8 cellular contexts compared by ENCODE assay signal in genomic region chr1:108560143-108560429, GRCh38. TPM values are rescaled to one million over a fixed set of nuclear protein-coding genes. Genes with fewer than 3 reads are reported as not detected.
DNase-seq lines count a peak whose midpoint lies in the region; ATAC-seq, FAIRE-seq and TF ChIP-seq lines count a peak whose summit lies in the region.

No MANE protein-coding gene starts in this region.

- DNase-seq in CD4-positive, alpha-beta T cell = no peak
- DNase-seq in chondrocyte (ENCODE audit: low spot score) = no peak
- no peak for DNase-seq in CD1c-positive myeloid dendritic cell (ENCODE audit: extremely low spot score)
- no peak for DNase-seq in NCI-H2029 treated with DMSO at 0.1 percent for 48 hours (lab: John Stamatoyannopoulos, UW)
- no peak for DNase-seq in GM12891 (ENCODE audit: insufficient read length, low spot score)

- peak overlapping the region; percentile 88 for H3K27ac Mint-ChIP-seq in CD4-positive, alpha-beta T cell
- H3K27ac Mint-ChIP-seq in IgD-negative memory B cell (peak overlapping the region; percentile 90 to 98 (median 95)), chondrocyte (ENCODE audit: unreplicated experiment) (peak overlapping the region; percentile 89)

- H3K9ac ChIP-seq in mucosa of stomach (ENCODE audit: low read length) = peak overlapping the region; percentile 63

- FAIRE-seq in GM12891 (lab: Jason Lieb, UNC) = no peak

- POLR2A ChIA-PET in CD4-positive, alpha-beta T cell (lab: Charles Lee) = interaction anchor here (0.6 to 5.0 kb wide), 19 partner anchors 8 to 360 kb away, joined by 3 to 66 read pairs (median 4); partner anchors contain the start of genes HENMT1, PRPF38B and SLC25A24

- H3K4me1 ChIP-seq in mucosa of stomach (ENCODE audit: control insufficient read depth, insufficient read depth, low read length) = peaks cover 22% of the 10 kb centered on the region

- no peaks in the 10 kb centered on the region for H3K36me3 ChIP-seq in mucosa of stomach (ENCODE audit: control insufficient read depth, insufficient read depth, low read length)

- no peaks in the 10 kb centered on the region for H3K27me3 ChIP-seq in CD4-positive, alpha-beta T cell (ENCODE audit: control insufficient read depth, insufficient read depth, low read length)
- no peaks in the 10 kb centered on the region for H3K27me3 ChIP-seq in mucosa of stomach (ENCODE audit: control insufficient read depth, insufficient read depth, low read length)

- no peaks in the 10 kb centered on the region for H3K27me3 Mint-ChIP-seq in CD4-positive, alpha-beta T cell
- H3K27me3 Mint-ChIP-seq in IgD-negative memory B cell (no peaks in the 10 kb centered on the region), chondrocyte (ENCODE audit: low read depth) (no peaks in the 10 kb centered on the region)

- H3K4me1 Mint-ChIP-seq in CD4-positive, alpha-beta T cell (ENCODE audit: low read depth) = peaks cover 47% of the 10 kb centered on the region
- H3K4me1 Mint-ChIP-seq in IgD-negative memory B cell (peaks cover 13 to 26% (median 21%) of the 10 kb centered on the region in 3 donors), chondrocyte (ENCODE audit: low read depth) (peaks cover 21% of the 10 kb centered on the region)

- peak overlapping the region; percentile 44 for H3K4me3 ChIP-seq in mucosa of stomach (ENCODE audit: low read length)

- H3K9me3 Mint-ChIP-seq in CD4-positive, alpha-beta T cell = no peaks in the 10 kb centered on the region
- H3K9me3 Mint-ChIP-seq in IgD-negative memory B cell (no peaks in the 10 kb centered on the region), chondrocyte (ENCODE audit: low read depth) (no peaks in the 10 kb centered on the region)

- CTCF ChIA-PET in CD4-positive, alpha-beta T cell (lab: Charles Lee) = interaction anchor here (0.7 to 4.3 kb wide), 33 partner anchors 10 to 553 kb away, joined by 3 to 77 read pairs (median 4); partner anchors contain the start of gene PRPF38B

- H3K9me3 ChIP-seq in CD4-positive, alpha-beta T cell (ENCODE audit: control insufficient read depth, low read length) = no peaks in the 10 kb centered on the region
- no peaks in the 10 kb centered on the region for H3K9me3 ChIP-seq in mucosa of stomach (ENCODE audit: control insufficient read depth, low read length)

- TF ChIP-seq POLR2A in GM12891 (IDR thresholded peaks at IDR 0.05; ENCODE audit: low read depth, low read length) = no peak

- peaks cover 5% of the 10 kb centered on the region for H3K36me3 Mint-ChIP-seq in CD4-positive, alpha-beta T cell (ENCODE audit: low read depth)
- H3K36me3 Mint-ChIP-seq in IgD-negative memory B cell (no peaks in the 10 kb centered on the region), chondrocyte (ENCODE audit: low read depth) (no peaks in the 10 kb centered on the region)

- intact Hi-C loops in CD4-positive, alpha-beta T cell (cut with DNase I, micrococcal nuclease) = loop anchor here (1.0 to 2.0 kb wide), 4 partner anchors 82 to 777 kb away; partner anchors contain the start of genes PRPF38B (in 1 of the 2) and STXBP3 (in 1 of the 2)

- H3K27ac ChIP-seq in CD4-positive, alpha-beta T cell (ENCODE audit: low read depth, low read length) = no peak overlapping the region

- no peak for TF ChIP-seq CTCF in CD4-positive, alpha-beta T cell (IDR thresholded peaks at IDR 0.05)
- no peak for TF ChIP-seq CTCF in chondrocyte (IDR thresholded peaks at IDR 0.05)

- peak; percentile 4 for ATAC-seq in CD4-positive, alpha-beta T cell (ENCODE audit: poor library complexity)
- peak; percentile 34 for ATAC-seq in GM21528 (IDR thresholded peaks at IDR 0.05; ENCODE audit: low FRiP score, unreplicated experiment)

- peak overlapping the region; percentile 99 for H3K4me3 Mint-ChIP-seq in CD4-positive, alpha-beta T cell
- H3K4me3 Mint-ChIP-seq in IgD-negative memory B cell (peak overlapping the region; percentile 92 to 98 (median 96)), chondrocyte (ENCODE audit: unreplicated experiment) (peak overlapping the region; percentile 92)

TF ChIP-seq in GM12891, 5 proteins besides CTCF, POLR2A, EP300 and RAD21:
- no peak for TF ChIP-seq PAX5 (IDR thresholded peaks at IDR 0.05; ENCODE audit: insufficient read depth, low read length, severe bottlenecking)
- TF ChIP-seq TAF1 (IDR thresholded peaks at IDR 0.05; ENCODE audit: low read depth, low read length) = no peak
- TF ChIP-seq POU2F2 (IDR thresholded peaks at IDR 0.05; ENCODE audit: low read depth, low read length) = no peak
- no peak for TF ChIP-seq POLR2AphosphoS5 (IDR thresholded peaks at IDR 0.05; ENCODE audit: low read depth, low read length)
- TF ChIP-seq SPI1 (IDR thresholded peaks at IDR 0.05; ENCODE audit: low read depth, low read length) = no peak

RNA-seq across cellular contexts. Expression of gene EEIG2, which starts 0.2 kb away (rescaled TPM):
- 10 to 100 TPM; 11.6 to 12.2 TPM for total RNA-seq in CD4-positive, alpha-beta T cell
- 1.1 TPM for polyA plus RNA-seq in IgD-negative memory B cell
- 13.7 to 14.2 TPM (median 13.8 TPM) in 3 replicates for total RNA-seq in chondrocyte
- polyA plus RNA-seq in GM12891 (2012; ENCODE audit: low read depth, missing spikeins) = 3.5 TPM
